Comparison of ENCODE assay signal across 1 cellular context in the genomic region with DNA sequence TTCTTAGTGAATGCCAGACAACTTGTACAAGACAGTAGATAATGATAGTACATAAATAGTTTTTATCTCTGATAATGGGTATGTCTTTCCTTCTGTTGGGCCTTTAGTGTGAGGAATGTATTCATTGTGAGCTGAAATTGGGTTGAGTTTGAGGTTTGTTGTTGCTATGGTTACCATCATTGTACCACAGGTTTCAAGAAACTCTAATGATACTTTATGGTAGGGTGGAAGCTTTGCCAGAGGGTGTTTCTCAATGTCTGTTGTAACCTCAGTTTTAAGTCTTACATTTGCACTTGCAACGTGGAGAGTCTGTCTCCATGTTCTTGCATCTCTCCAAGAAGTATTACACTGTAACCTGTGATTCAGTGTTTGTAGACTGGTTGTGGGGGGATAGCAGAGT.
TF ChIP-seq lines count a peak whose summit lies in the region.

No MANE protein-coding gene starts in this region.

TF ChIP-seq in GM23338, 12 proteins besides CTCF, POLR2A, EP300 and RAD21 (continued from another document):
- TF ChIP-seq, protein P1, sequence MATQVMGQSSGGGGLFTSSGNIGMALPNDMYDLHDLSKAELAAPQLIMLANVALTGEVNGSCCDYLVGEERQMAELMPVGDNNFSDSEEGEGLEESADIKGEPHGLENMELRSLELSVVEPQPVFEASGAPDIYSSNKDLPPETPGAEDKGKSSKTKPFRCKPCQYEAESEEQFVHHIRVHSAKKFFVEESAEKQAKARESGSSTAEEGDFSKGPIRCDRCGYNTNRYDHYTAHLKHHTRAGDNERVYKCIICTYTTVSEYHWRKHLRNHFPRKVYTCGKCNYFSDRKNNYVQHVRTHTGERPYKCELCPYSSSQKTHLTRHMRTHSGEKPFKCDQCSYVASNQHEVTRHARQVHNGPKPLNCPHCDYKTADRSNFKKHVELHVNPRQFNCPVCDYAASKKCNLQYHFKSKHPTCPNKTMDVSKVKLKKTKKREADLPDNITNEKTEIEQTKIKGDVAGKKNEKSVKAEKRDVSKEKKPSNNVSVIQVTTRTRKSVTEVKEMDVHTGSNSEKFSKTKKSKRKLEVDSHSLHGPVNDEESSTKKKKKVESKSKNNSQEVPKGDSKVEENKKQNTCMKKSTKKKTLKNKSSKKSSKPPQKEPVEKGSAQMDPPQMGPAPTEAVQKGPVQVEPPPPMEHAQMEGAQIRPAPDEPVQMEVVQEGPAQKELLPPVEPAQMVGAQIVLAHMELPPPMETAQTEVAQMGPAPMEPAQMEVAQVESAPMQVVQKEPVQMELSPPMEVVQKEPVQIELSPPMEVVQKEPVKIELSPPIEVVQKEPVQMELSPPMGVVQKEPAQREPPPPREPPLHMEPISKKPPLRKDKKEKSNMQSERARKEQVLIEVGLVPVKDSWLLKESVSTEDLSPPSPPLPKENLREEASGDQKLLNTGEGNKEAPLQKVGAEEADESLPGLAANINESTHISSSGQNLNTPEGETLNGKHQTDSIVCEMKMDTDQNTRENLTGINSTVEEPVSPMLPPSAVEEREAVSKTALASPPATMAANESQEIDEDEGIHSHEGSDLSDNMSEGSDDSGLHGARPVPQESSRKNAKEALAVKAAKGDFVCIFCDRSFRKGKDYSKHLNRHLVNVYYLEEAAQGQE (IDR thresholded peaks at IDR 0.05; ENCODE audit: unreplicated experiment): no peak
- TF ChIP-seq, protein P2, sequence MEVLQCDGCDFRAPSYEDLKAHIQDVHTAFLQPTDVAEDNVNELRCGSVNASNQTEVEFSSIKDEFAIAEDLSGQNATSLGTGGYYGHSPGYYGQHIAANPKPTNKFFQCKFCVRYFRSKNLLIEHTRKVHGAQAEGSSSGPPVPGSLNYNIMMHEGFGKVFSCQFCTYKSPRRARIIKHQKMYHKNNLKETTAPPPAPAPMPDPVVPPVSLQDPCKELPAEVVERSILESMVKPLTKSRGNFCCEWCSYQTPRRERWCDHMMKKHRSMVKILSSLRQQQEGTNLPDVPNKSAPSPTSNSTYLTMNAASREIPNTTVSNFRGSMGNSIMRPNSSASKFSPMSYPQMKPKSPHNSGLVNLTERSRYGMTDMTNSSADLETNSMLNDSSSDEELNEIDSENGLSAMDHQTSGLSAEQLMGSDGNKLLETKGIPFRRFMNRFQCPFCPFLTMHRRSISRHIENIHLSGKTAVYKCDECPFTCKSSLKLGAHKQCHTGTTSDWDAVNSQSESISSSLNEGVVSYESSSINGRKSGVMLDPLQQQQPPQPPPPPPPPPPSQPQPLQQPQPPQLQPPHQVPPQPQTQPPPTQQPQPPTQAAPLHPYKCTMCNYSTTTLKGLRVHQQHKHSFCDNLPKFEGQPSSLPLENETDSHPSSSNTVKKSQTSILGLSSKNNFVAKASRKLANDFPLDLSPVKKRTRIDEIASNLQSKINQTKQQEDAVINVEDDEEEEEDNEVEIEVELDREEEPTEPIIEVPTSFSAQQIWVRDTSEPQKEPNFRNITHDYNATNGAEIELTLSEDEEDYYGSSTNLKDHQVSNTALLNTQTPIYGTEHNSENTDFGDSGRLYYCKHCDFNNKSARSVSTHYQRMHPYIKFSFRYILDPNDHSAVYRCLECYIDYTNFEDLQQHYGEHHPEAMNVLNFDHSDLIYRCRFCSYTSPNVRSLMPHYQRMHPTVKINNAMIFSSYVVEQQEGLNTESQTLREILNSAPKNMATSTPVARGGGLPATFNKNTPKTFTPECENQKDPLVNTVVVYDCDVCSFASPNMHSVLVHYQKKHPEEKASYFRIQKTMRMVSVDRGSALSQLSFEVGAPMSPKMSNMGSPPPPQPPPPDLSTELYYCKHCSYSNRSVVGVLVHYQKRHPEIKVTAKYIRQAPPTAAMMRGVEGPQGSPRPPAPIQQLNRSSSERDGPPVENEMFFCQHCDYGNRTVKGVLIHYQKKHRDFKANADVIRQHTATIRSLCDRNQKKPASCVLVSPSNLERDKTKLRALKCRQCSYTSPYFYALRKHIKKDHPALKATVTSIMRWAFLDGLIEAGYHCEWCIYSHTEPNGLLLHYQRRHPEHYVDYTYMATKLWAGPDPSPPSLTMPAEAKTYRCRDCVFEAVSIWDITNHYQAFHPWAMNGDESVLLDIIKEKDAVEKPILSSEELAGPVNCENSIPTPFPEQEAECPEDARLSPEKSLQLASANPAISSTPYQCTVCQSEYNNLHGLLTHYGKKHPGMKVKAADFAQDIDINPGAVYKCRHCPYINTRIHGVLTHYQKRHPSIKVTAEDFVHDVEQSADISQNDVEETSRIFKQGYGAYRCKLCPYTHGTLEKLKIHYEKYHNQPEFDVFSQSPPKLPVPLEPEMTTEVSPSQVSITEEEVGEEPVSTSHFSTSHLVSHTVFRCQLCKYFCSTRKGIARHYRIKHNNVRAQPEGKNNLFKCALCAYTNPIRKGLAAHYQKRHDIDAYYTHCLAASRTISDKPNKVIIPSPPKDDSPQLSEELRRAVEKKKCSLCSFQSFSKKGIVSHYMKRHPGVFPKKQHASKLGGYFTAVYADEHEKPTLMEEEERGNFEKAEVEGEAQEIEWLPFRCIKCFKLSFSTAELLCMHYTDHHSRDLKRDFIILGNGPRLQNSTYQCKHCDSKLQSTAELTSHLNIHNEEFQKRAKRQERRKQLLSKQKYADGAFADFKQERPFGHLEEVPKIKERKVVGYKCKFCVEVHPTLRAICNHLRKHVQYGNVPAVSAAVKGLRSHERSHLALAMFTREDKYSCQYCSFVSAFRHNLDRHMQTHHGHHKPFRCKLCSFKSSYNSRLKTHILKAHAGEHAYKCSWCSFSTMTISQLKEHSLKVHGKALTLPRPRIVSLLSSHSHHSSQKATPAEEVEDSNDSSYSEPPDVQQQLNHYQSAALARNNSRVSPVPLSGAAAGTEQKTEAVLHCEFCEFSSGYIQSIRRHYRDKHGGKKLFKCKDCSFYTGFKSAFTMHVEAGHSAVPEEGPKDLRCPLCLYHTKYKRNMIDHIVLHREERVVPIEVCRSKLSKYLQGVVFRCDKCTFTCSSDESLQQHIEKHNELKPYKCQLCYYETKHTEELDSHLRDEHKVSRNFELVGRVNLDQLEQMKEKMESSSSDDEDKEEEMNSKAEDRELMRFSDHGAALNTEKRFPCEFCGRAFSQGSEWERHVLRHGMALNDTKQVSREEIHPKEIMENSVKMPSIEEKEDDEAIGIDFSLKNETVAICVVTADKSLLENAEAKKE (CRISPR knock-in tag; IDR thresholded peaks at IDR 0.05): no peak
